In the genomic region with DNA sequence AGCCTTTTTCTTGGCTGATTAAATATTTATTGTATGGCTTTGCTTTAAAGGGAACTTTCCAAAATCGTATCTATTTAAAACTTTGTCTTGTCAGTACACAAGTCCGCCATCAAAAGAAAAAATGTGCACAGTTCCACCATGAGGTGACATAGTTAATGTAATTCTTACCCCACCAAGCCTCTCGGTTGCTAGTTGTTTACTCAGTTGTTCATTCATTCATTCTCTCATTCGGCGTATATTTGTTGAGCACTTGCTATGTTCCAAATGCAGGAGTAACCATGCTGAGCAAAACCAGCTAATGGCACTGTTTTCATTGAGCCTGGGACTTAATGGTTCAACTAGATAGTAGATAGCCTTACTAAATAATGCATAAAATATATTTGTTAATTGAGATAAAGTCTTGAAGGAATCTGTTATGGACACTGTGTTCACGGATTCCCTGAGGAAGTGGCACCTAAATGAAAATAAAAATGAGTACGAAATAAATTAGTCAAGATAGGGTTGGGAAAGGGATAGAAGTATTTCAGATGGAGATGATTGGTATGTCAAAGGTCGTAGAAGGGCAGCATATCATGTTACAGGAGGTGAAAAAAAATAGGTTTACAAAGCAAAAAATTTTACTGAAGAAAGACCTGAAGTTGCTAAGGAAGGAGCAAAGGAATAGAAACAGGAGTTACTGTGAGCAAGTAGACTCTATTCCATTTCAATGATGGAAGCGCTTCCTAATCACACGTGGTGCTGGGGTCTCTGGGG, we compare ENCODE assay signal across 8 cellular contexts. TPM values are rescaled to one million over a fixed set of nuclear protein-coding genes. Genes with fewer than 3 reads are reported as not detected.
DNase-seq lines count a peak whose midpoint lies in the region; ATAC-seq and TF ChIP-seq lines count a peak whose summit lies in the region.

No MANE protein-coding gene starts in this region.

- H3K36me3 ChIP-seq in BLaER1 (peaks cover 4% of the 10 kb centered on the region; the same call in 1 of the 2 replicates), MG63 (peaks cover 6% of the 10 kb centered on the region), duodenal mucosa (ENCODE audit: control insufficient read depth in 1 of 2, insufficient read depth in 2 of 2, low read length in 2 of 2) (no peaks in the 10 kb centered on the region), neural cell (ENCODE audit: insufficient read depth, low read length) (no peaks in the 10 kb centered on the region)

- TF ChIP-seq CTCF in neural cell (IDR thresholded peaks at IDR 0.05; ENCODE audit: poor library complexity, severe bottlenecking): no peak

- H3K9ac ChIP-seq in BLaER1 (peak overlapping the region; percentile 97), duodenal mucosa (ENCODE audit: low read depth in 1 of 2, low read length in 2 of 2) (peak overlapping the region; percentile 82 to 96), neural cell (ENCODE audit: low read length) (peak overlapping the region; percentile 87)

- no peak for TF ChIP-seq EP300 in neural cell (conservative IDR thresholded peaks at IDR 0.05; ENCODE audit: poor library complexity, severe bottlenecking)

- H3K4me3 ChIP-seq in BLaER1: peak overlapping the region; percentile 97
- H3K4me3 ChIP-seq in MG63: peak overlapping the region; percentile 79
- peak overlapping the region; percentile 93 to 99 for H3K4me3 ChIP-seq in duodenal mucosa (ENCODE audit: low read depth in 1 of 2, low read length in 2 of 2)
- H3K4me3 ChIP-seq in neural cell (ENCODE audit: low read length): peak overlapping the region; percentile 97

- H3K27ac ChIP-seq in BLaER1 (peak overlapping the region; percentile 93), duodenal mucosa (ENCODE audit: low read depth, low read length) (no peak overlapping the region), neural cell (ENCODE audit: low read length) (no peak overlapping the region)

- H3K27me3 ChIP-seq in BLaER1: no peaks in the 10 kb centered on the region
- no peaks in the 10 kb centered on the region for H3K27me3 ChIP-seq in MG63
- H3K27me3 ChIP-seq in duodenal mucosa (ENCODE audit: control insufficient read depth in 1 of 2, insufficient read depth in 2 of 2, low read length in 2 of 2): no peaks in the 10 kb centered on the region
- H3K27me3 ChIP-seq in neural cell (ENCODE audit: insufficient read depth, low read depth, low read length): no peaks in the 10 kb centered on the region

- H3K4me1 ChIP-seq in BLaER1 (peaks cover 38% of the 10 kb centered on the region), duodenal mucosa (ENCODE audit: control insufficient read depth in 1 of 2, insufficient read depth in 2 of 2, low read length in 2 of 2) (peaks cover 21 to 25% of the 10 kb centered on the region in 2 donors)

- H3K9me3 ChIP-seq in BLaER1 (no peaks in the 10 kb centered on the region), MG63 (no peaks in the 10 kb centered on the region), duodenal mucosa (ENCODE audit: control insufficient read depth in 1 of 2, low read length in 2 of 2) (no peaks in the 10 kb centered on the region), neural cell (ENCODE audit: low read length) (no peaks in the 10 kb centered on the region)

- H3K79me2 ChIP-seq in neural cell (replicated peaks; ENCODE audit: insufficient read depth, low read length): peaks cover 35% of the 10 kb centered on the region

- ATAC-seq in GM18907 (IDR thresholded peaks at IDR 0.05; ENCODE audit: unreplicated experiment): no peak
- no peak for ATAC-seq in HG02981 (IDR thresholded peaks at IDR 0.05; ENCODE audit: unreplicated experiment)
- ATAC-seq in HG03354 (IDR thresholded peaks at IDR 0.05; ENCODE audit: poor library complexity, severe bottlenecking, unreplicated experiment): no peak

- no peak for DNase-seq in MG63
- DNase-seq in DMS53 (lab: John Stamatoyannopoulos, UW): no peak

- no peaks in the 10 kb centered on the region for H3K9me2 ChIP-seq in neural cell (ENCODE audit: insufficient read depth, low read length)

- H4K20me1 ChIP-seq in BLaER1: peaks cover 60% of the 10 kb centered on the region
- peaks cover 3% of the 10 kb centered on the region for H4K20me1 ChIP-seq in neural cell (ENCODE audit: insufficient read depth)

- H3K4me2 ChIP-seq in BLaER1 (peak overlapping the region; percentile 98), neural cell (ENCODE audit: low read length) (peak overlapping the region; percentile 81)

- H2AFZ ChIP-seq in neural cell (ENCODE audit: low read depth, low read length): no peak overlapping the region

- H3F3A ChIP-seq in neural cell (ENCODE audit: insufficient read depth, low read length, poor library complexity, severe bottlenecking): no peaks in the 10 kb centered on the region

- TF ChIP-seq RAD21 in neural cell (conservative IDR thresholded peaks at IDR 0.05): no peak

TF ChIP-seq in neural cell, 6 proteins besides CTCF, POLR2A, EP300 and RAD21:
- TF ChIP-seq SMC3 (conservative IDR thresholded peaks at IDR 0.05; ENCODE audit: poor library complexity) (no peak), TAF1 (IDR thresholded peaks at IDR 0.05; ENCODE audit: low read depth) (no peak), EZH2 (IDR thresholded peaks at IDR 0.05; ENCODE audit: borderline replicate concordance, insufficient read depth, low read length, poor library complexity, severe bottlenecking) (no peak), POLR2AphosphoS5 (IDR thresholded peaks at IDR 0.05) (no peak), MXI1 (conservative IDR thresholded peaks at IDR 0.05; ENCODE audit: poor library complexity, severe bottlenecking) (no peak)
- TF ChIP-seq, protein P1, sequence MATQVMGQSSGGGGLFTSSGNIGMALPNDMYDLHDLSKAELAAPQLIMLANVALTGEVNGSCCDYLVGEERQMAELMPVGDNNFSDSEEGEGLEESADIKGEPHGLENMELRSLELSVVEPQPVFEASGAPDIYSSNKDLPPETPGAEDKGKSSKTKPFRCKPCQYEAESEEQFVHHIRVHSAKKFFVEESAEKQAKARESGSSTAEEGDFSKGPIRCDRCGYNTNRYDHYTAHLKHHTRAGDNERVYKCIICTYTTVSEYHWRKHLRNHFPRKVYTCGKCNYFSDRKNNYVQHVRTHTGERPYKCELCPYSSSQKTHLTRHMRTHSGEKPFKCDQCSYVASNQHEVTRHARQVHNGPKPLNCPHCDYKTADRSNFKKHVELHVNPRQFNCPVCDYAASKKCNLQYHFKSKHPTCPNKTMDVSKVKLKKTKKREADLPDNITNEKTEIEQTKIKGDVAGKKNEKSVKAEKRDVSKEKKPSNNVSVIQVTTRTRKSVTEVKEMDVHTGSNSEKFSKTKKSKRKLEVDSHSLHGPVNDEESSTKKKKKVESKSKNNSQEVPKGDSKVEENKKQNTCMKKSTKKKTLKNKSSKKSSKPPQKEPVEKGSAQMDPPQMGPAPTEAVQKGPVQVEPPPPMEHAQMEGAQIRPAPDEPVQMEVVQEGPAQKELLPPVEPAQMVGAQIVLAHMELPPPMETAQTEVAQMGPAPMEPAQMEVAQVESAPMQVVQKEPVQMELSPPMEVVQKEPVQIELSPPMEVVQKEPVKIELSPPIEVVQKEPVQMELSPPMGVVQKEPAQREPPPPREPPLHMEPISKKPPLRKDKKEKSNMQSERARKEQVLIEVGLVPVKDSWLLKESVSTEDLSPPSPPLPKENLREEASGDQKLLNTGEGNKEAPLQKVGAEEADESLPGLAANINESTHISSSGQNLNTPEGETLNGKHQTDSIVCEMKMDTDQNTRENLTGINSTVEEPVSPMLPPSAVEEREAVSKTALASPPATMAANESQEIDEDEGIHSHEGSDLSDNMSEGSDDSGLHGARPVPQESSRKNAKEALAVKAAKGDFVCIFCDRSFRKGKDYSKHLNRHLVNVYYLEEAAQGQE (IDR thresholded peaks at IDR 0.05; ENCODE audit: borderline replicate concordance): no peak

RNA-seq across cellular contexts. Expression of a gene that starts 1.5 kb away (rescaled TPM):
- 6.7 and 12.2 TPM in 2 replicates for total RNA-seq in MG63 (2014; rRNA removed; shearing (Covaris generic); ENCODE audit: low replicate concordance)
- 15.2 and 23.3 TPM in 2 replicates for polyA plus RNA-seq in neural cell
- polyA minus RNA-seq in neural cell: 36.0 and 42.9 TPM in 2 replicates

RNA-seq across cellular contexts. Expression of a gene that starts 17.3 kb away (rescaled TPM):
- 32.9 and 37.9 TPM in 2 replicates for total RNA-seq in MG63 (2014; rRNA removed; shearing (Covaris generic); ENCODE audit: low replicate concordance)
- polyA plus RNA-seq in neural cell: 40.7 and 46.4 TPM in 2 replicates
- 89.7 and 95.9 TPM in 2 replicates for polyA minus RNA-seq in neural cell

RNA-seq across cellular contexts. Expression of a gene that starts 48.5 kb away (rescaled TPM):
- 1.5 and 5.1 TPM in 2 replicates for total RNA-seq in MG63 (2014; rRNA removed; shearing (Covaris generic); ENCODE audit: low replicate concordance)
- polyA plus RNA-seq in neural cell: 5.3 and 11.2 TPM in 2 replicates
- polyA minus RNA-seq in neural cell: 4.9 and 7.3 TPM in 2 replicates
